11 cellular contexts compared by ENCODE assay signal in the genomic region with DNA sequence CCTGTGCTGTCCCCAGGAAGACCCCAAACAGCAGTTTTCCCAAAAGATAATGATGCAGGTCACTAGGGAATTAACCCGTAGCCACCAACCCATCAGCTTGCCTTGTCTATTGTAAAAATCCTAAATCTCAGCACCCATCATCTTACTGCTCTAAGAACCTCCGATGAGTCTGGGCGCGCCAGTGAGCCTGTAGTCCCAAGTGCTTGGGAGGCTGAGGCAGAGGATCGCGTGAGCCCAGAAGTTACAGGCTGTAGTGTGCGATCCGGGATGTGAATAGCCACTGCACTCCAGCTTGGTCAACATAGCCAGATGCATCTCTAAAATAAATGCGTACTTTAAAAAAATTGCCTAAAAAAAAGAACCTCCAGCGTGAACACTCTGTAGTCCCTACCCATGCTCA. TPM values are rescaled to one million over a fixed set of nuclear protein-coding genes. Genes with fewer than 3 reads are reported as not detected.
DNase-seq lines count a peak whose midpoint lies in the region; ATAC-seq and TF ChIP-seq lines count a peak whose summit lies in the region.
"Had no signal": no experiment of that assay in that cellular context is flagged by ENCODE, and none has a peak within 500 bp of the region (broad histone marks: within the 10 kb centered on the region; RNA-seq: fewer than 3 reads in every experiment).

No MANE protein-coding gene starts in this region.

- ATAC-seq in right lobe of liver, result peak in 3 of 4 donors; percentile 10 to 27 (median 14)
- no peak for ATAC-seq in stimulated activated naive B cell treated with anti-CD40 and anti-IgM and Interleukin-4, amounts not matched to agents 10 μg/mL and 1 μg/mL and 100 μg/mL, for 72 hours (replicated peaks)
- no peak for ATAC-seq in HG03439 (IDR thresholded peaks at IDR 0.05; ENCODE audit: unreplicated experiment)
- ATAC-seq in HG03139 (IDR thresholded peaks at IDR 0.05; ENCODE audit: unreplicated experiment), result no peak

- H3K27ac Mint-ChIP-seq in T-helper 2 cell treated with Interferon-gamma antibody and Interleukin-4, amounts not matched to agents 5 μg/mL and 100 μg/mL, for 36 hours, result no peak overlapping the region
- no peak overlapping the region for H3K27ac Mint-ChIP-seq in stimulated activated naive B cell treated with anti-CD40 and anti-IgM and Interleukin-4, amounts not matched to agents 10 μg/mL and 1 μg/mL and 100 μg/mL, for 72 hours

- H3K9me3 ChIP-seq in right lobe of liver, result no peaks in the 10 kb centered on the region
- H3K9me3 ChIP-seq: left lung, Peyer's patch had no signal

- H3K9me3 Mint-ChIP-seq in T-helper 2 cell treated with Interferon-gamma antibody and Interleukin-4, amounts not matched to agents 5 μg/mL and 100 μg/mL, for 36 hours, result no peaks in the 10 kb centered on the region
- H3K9me3 Mint-ChIP-seq in stimulated activated naive B cell treated with anti-CD40 and anti-IgM and Interleukin-4, amounts not matched to agents 10 μg/mL and 1 μg/mL and 100 μg/mL, for 72 hours, result no peaks in the 10 kb centered on the region

- no peaks in the 10 kb centered on the region for H3K36me3 Mint-ChIP-seq in T-helper 2 cell treated with Interferon-gamma antibody and Interleukin-4, amounts not matched to agents 5 μg/mL and 100 μg/mL, for 36 hours (ENCODE audit: low read depth)
- peaks cover 2 to 3% of the 10 kb centered on the region in 2 donors for H3K36me3 Mint-ChIP-seq in stimulated activated naive B cell treated with anti-CD40 and anti-IgM and Interleukin-4, amounts not matched to agents 10 μg/mL and 1 μg/mL and 100 μg/mL, for 72 hours

- TF ChIP-seq CTCF in astrocyte of the spinal cord (IDR thresholded peaks at IDR 0.05; ENCODE audit: low read depth, low read length), result no peak
- TF ChIP-seq CTCF in right lobe of liver (IDR thresholded peaks at IDR 0.05), result no peak

- H3K4me3 ChIP-seq in astrocyte of the spinal cord (ENCODE audit: low read depth, low read length), result peak overlapping the region; percentile 49
- H3K4me3 ChIP-seq in right lobe of liver, result peak overlapping the region; percentile 51 to 65 (median 61)

- intact Hi-C loops in right lobe of liver (cut with DNase I), result no loop called here

- peak overlapping the region in 2 of 3 donors; percentile 50 to 66 for H3K27ac ChIP-seq in right lobe of liver
- H3K27ac ChIP-seq: left lung, Peyer's patch had no signal

- peaks cover 0 to 8% (median 0%) of the 10 kb centered on the region in 4 donors for H3K4me1 ChIP-seq in right lobe of liver

- H3K27me3 ChIP-seq in right lobe of liver, result no peaks in the 10 kb centered on the region
- H3K27me3 ChIP-seq: Peyer's patch had no signal

- H3K4me1 Mint-ChIP-seq in T-helper 2 cell treated with Interferon-gamma antibody and Interleukin-4, amounts not matched to agents 5 μg/mL and 100 μg/mL, for 36 hours (ENCODE audit: low read depth), result peaks cover 11% of the 10 kb centered on the region
- H3K4me1 Mint-ChIP-seq in stimulated activated naive B cell treated with anti-CD40 and anti-IgM and Interleukin-4, amounts not matched to agents 10 μg/mL and 1 μg/mL and 100 μg/mL, for 72 hours, result peaks cover 8 to 11% of the 10 kb centered on the region in 2 donors

- in situ Hi-C loops in astrocyte of the spinal cord (cut with HindIII; ENCODE audit: low sequenced_read_pairs), result no loop called here

- peaks cover 22% of the 10 kb centered on the region for H3K27me3 Mint-ChIP-seq in T-helper 2 cell treated with Interferon-gamma antibody and Interleukin-4, amounts not matched to agents 5 μg/mL and 100 μg/mL, for 36 hours (ENCODE audit: low read depth)
- H3K27me3 Mint-ChIP-seq in stimulated activated naive B cell treated with anti-CD40 and anti-IgM and Interleukin-4, amounts not matched to agents 10 μg/mL and 1 μg/mL and 100 μg/mL, for 72 hours, result peaks cover 21 to 34% of the 10 kb centered on the region in 2 donors

- no peaks in the 10 kb centered on the region for H3K36me3 ChIP-seq in right lobe of liver
- H3K36me3 ChIP-seq: Peyer's patch had no signal

- WGBS in right lobe of liver (ENCODE audit: insufficient coverage, low coverage, low lambda C conversion rate, missing lambda C conversion rate), result 66% methylated on average over 10 of the region's 10 CpGs

- TF ChIP-seq POLR2A in right lobe of liver (IDR thresholded peaks at IDR 0.05), result no peak

- H3K4me3 Mint-ChIP-seq in T-helper 2 cell treated with Interferon-gamma antibody and Interleukin-4, amounts not matched to agents 5 μg/mL and 100 μg/mL, for 36 hours, result peak overlapping the region; percentile 78
- peak overlapping the region; percentile 73 to 85 for H3K4me3 Mint-ChIP-seq in stimulated activated naive B cell treated with anti-CD40 and anti-IgM and Interleukin-4, amounts not matched to agents 10 μg/mL and 1 μg/mL and 100 μg/mL, for 72 hours

- DNase-seq in T-helper 2 cell treated with Interferon-gamma antibody and Interleukin-4, amounts not matched to agents 5 μg/mL and 100 μg/mL, for 36 hours (ENCODE audit: low spot score), result no peak
- DNase-seq in T-helper 2 cell, result no peak
- no peak for DNase-seq in astrocyte of the spinal cord (ENCODE audit: low read depth, low spot score)
- DNase-seq in right lobe of liver, result no peak
- no peak for DNase-seq in stimulated activated naive B cell treated with anti-CD40 and anti-IgM and Interleukin-4, amounts not matched to agents 10 μg/mL and 1 μg/mL and 100 μg/mL, for 72 hours
- DNase-seq in NCI-H1105 (lab: John Stamatoyannopoulos, UW), result no peak

RNA-seq across cellular contexts. Expression of gene AS3MT, which starts 1.0 kb away (rescaled TPM):
- total RNA-seq in right lobe of liver, result 10 to 100 TPM in 4 of 6 experiments, 1 to 10 TPM in 2; 5.3 to 23.2 (median 14.4) TPM

RNA-seq across cellular contexts. Expression of gene BORCS7, which starts 16.2 kb away (rescaled TPM):
- 10 to 100 TPM; 14.2 to 36.4 (median 28.1) TPM for total RNA-seq in right lobe of liver

RNA-seq across cellular contexts. Expression of gene CYP17A1, which starts 33.0 kb away (rescaled TPM):
- 1 to 10 TPM in 4 of 6 experiments, under 1 TPM in 2; 0.61 to 4.2 (median 1.5) TPM for total RNA-seq in right lobe of liver
- total RNA-seq: A172, Peyer's patch had no signal

RNA-seq across cellular contexts. Expression of gene CNNM2, which starts 47.9 kb away (rescaled TPM):
- total RNA-seq in right lobe of liver, result 1 to 10 TPM; 5.2 to 7.6 (median 6.5) TPM

Comparison
In these comparisons a context has a peak if more than half of its experiments do, and no peak if none do; other contexts are left out.
1. ATAC-seq: peak in right lobe of liver (3 of 4); none in stimulated activated naive B cell treated with anti-CD40 and anti-IgM and Interleukin-4, amounts not matched to agents 10 μg/mL and 1 μg/mL and 100 μg/mL, for 72 hours (0 of 2), HG03439 (single experiment) and HG03139 (single experiment).